In the genomic region with DNA sequence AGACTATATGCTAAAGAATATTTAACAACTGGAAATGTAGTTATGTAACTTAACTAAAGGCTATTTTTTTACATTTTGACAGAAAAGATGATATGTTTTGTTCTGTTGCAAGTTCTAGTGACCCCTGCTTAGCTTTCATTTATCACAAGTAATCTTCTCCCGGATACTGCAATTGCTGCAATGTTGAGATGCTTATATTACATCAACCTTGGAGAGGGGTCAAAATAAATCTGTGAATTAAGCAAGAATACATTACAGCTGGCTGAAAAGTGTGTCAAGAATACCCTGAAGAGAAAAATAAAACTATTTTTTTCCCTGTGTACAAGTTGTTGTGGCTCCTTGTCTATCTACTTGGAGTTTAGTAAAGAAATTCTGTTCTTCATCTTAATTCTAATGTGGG, we compare ENCODE assay signal across 22 cellular contexts.
"Had no signal": no experiment of that assay in that cellular context is flagged by ENCODE, and none has a peak within 500 bp of the region (broad histone marks: within the 10 kb centered on the region; RNA-seq: fewer than 3 reads in every experiment).

No MANE protein-coding gene starts in this region.

- H3K27me3 ChIP-seq: SJSA1 had no signal

- H3K4me1 ChIP-seq: SJSA1 had no signal

- H3K27ac ChIP-seq: HL-60, SJSA1, SK-N-MC had no signal

- H3K9me3 ChIP-seq: SJSA1 had no signal

- H3K4me3 ChIP-seq: SJSA1, SK-N-MC had no signal

- H3K36me3 ChIP-seq: SJSA1 had no signal

- DNase-seq: KBM-7, NCI-H1092, NCI-H1105 treated with DMSO at 0.1 percent for 48 hours, NCI-H1417 treated with DMSO at 0.1 percent for 48 hours, NCI-H146, NCI-H1694 treated with DMSO at 0.1 percent for 48 hours, NCI-H1930, NCI-H2081 treated with DMSO at 0.1 percent for 48 hours, NCI-H2171, NCI-H226, NCI-H446, NCI-H510A, NCI-H524 treated with DMSO at 0.1 percent for 48 hours, NCI-H69, NCI-H774, Right ventricle myocardium superior, RPMI8226, SIG-M5, SW 1271 had no signal
